1 cellular context compared by ENCODE assay signal in the genomic region with DNA sequence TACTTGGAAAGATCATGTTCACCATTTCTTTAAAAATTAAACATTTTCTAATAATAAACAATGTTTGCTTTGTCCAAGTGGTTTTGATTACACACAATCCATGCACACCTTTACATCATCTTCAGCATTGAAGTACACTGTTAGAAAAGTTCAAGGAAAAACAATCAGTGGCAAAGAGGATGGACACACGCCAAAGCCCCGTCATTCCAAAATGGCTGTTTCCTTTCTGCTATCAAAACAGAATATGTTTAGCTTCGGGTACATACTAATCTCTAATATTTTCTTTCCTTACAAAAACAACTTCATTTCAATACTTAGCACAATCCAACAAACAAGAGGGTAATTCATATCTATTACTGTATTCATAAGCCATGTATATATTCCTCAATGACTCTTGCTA.
TF ChIP-seq lines count a peak whose summit lies in the region.

No MANE protein-coding gene starts in this region.

TF ChIP-seq in H1, 55 proteins besides CTCF, POLR2A, EP300 and RAD21:
- no peak for TF ChIP-seq RXRA (IDR thresholded peaks at IDR 0.05; ENCODE audit: insufficient read depth, low read depth, low read length)
- TF ChIP-seq ASH2L (IDR thresholded peaks at IDR 0.05; ENCODE audit: low read length), result no peak
- no peak for TF ChIP-seq MAFK (IDR thresholded peaks at IDR 0.05; ENCODE audit: low read depth, low read length)
- TF ChIP-seq TAF7 (optimal IDR thresholded peaks at IDR 0.05; ENCODE audit: borderline replicate concordance, low read depth, low read length), result no peak
- no peak for TF ChIP-seq SIRT6 (IDR thresholded peaks at IDR 0.05; ENCODE audit: low read length)
- TF ChIP-seq, protein P1, sequence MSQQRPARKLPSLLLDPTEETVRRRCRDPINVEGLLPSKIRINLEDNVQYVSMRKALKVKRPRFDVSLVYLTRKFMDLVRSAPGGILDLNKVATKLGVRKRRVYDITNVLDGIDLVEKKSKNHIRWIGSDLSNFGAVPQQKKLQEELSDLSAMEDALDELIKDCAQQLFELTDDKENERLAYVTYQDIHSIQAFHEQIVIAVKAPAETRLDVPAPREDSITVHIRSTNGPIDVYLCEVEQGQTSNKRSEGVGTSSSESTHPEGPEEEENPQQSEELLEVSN (IDR thresholded peaks at IDR 0.05), result no peak
- no peak for TF ChIP-seq NRF1 (IDR thresholded peaks at IDR 0.05; ENCODE audit: low read depth, low read length)
- TF ChIP-seq RBBP5 (IDR thresholded peaks at IDR 0.05; ENCODE audit: borderline replicate concordance, low read depth, low read length), result no peak
- TF ChIP-seq SUZ12 (IDR thresholded peaks at IDR 0.05; ENCODE audit: low read length), result no peak
